In the genomic region with DNA sequence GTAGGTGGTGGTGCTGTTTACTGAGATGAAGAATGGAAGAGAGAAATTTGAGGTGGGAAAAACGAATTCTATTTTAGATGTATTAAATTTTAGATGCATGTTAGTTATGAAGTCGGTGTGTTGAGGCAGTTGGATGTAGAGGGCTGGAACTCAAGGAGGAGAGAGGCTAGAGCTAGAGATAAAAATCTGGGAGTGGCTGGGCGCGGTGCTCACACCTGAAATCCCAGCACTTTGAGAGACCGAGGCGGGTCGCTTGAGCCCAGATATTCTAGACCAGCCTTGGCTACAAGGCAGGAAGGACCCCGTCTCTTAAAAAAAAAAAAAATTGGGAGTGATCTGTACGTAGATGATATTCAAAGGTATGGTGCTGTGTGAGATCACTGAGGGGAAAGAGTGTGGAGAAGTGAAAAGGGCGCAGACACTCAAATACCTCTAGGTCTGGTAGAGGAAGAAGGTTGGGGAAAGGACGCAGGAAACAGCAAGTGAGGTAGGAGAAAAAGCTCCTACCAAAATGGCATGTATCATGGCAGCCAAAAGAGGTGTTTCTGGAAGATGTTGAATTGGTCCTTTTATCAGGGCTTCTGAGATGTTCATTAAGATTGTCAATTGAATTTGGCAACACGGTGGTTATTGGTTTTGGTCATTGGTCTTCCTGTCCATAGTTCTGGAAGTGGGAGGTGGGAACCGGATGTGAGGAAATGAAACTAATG, we compare ENCODE assay signal across 8 cellular contexts.
DNase-seq lines count a peak whose midpoint lies in the region; ATAC-seq and TF ChIP-seq lines count a peak whose summit lies in the region.

No MANE protein-coding gene starts in this region.

- DNase-seq in HL-60 (ENCODE audit: low read depth in 1 of 2, low spot score in 1 of 2), result peak in 1 of 2 experiments; percentile 5
- DNase-seq in astrocyte of the cerebellum (ENCODE audit: low read depth), result no peak
- DNase-seq in medulla oblongata (ENCODE audit: extremely low spot score), result peak; percentile 16
- DNase-seq in NCI-H2107 (lab: John Stamatoyannopoulos, UW), result no peak

- no peaks in the 10 kb centered on the region for H3K27me3 ChIP-seq in ACC112 (ENCODE audit: insufficient read depth, low read length)
- no peaks in the 10 kb centered on the region for H3K27me3 ChIP-seq in HL-60 (ENCODE audit: insufficient read depth, poor library complexity, severe bottlenecking)

- ATAC-seq in HG03139 (IDR thresholded peaks at IDR 0.05; ENCODE audit: unreplicated experiment) (no peak), GM19328 (IDR thresholded peaks at IDR 0.05; ENCODE audit: unreplicated experiment) (no peak)
- ATAC-seq in activated CD4-positive, CD25-positive, alpha-beta regulatory T cell treated with anti-CD3 and anti-CD28 coated beads, Interleukin-2, amount 50 U/mL, for 24 hours, result no peak

- TF ChIP-seq CTCF in HL-60 (IDR thresholded peaks at IDR 0.05; ENCODE audit: insufficient read depth, low read length) (no peak), astrocyte of the cerebellum (IDR thresholded peaks at IDR 0.05; ENCODE audit: low read depth, low read length, missing control alignments) (no peak)

- peak overlapping the region; percentile 99 for H3K4me3 ChIP-seq in ACC112 (ENCODE audit: low read depth, low read length)
- H3K4me3 ChIP-seq in HL-60 (replicated peaks; ENCODE audit: insufficient read depth, low read length), result peak overlapping the region; percentile 95
- H3K4me3 ChIP-seq in astrocyte of the cerebellum (ENCODE audit: low read depth, low read length), result peak overlapping the region; percentile 96

- H2AFZ ChIP-seq in ACC112 (ENCODE audit: low read length, unreplicated experiment), result no peak overlapping the region

- in situ Hi-C loops in astrocyte of the cerebellum (cut with HindIII; ENCODE audit: low sequenced_read_pairs), result no loop called here

- H3K27ac ChIP-seq in ACC112 (ENCODE audit: low read depth, low read length), result peak overlapping the region; percentile 74
- no peak overlapping the region; the same call in 1 of the 2 replicates for H3K27ac ChIP-seq in HL-60 (replicated peaks)

- peaks cover 70% of the 10 kb centered on the region for H3K79me2 ChIP-seq in ACC112 (ENCODE audit: control insufficient read depth, insufficient read depth, low read length, unreplicated experiment)

- H3K36me3 ChIP-seq in ACC112 (ENCODE audit: insufficient read depth, low read length), result peaks cover 5% of the 10 kb centered on the region; the same call in 1 of the 2 replicates

- H3K4me1 ChIP-seq in ACC112 (ENCODE audit: control insufficient read depth, insufficient read depth, low read length, unreplicated experiment), result peaks cover 17% of the 10 kb centered on the region
